ENCODE assay signal across 17 cellular contexts in the genomic region with DNA sequence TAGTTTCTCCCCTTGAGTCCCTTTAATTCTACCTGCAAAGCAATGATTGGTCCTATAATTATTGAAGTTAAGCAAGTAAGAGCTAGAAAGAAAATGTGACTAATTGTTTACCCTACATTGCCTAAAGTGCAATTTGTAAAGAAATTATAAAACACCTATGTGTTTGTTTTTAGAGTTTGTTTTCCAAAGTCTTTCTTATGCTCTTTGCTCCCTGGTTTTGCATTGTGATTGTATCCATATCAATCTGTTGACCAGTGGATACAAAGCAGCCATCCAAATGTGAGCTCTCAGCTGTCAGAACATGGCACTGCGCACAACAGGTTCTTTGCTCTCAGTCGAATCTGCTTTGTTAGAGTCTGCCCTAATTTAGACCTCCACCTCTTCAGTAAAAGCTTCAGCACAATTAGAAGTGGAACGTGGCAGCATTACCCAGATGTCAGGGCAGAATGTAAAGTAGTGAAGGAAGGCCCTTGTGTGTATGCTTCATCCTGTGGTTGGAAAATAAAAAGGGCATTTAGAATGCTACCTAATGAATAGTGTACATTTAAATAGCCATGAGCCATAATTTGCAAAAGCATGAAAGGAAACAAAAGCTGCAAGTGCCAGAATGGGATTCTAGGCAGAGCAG.
DNase-seq lines count a peak whose midpoint lies in the region; TF ChIP-seq lines count a peak whose summit lies in the region.
"Had no signal": no experiment of that assay in that cellular context is flagged by ENCODE, and none has a peak within 500 bp of the region (broad histone marks: within the 10 kb centered on the region; RNA-seq: fewer than 3 reads in every experiment).

No MANE protein-coding gene starts in this region.

- no peak overlapping the region for H3K27ac ChIP-seq in substantia nigra (ENCODE audit: low read depth, low read length, poor library complexity, severe bottlenecking)
- H3K27ac ChIP-seq: BLaER1 treated with 17β-estradiol and CSF1 and Interleukin-3, amounts not matched to agents 10 nM and 100 nM; GM23248; RWPE1 had no signal

- no peak for TF ChIP-seq CTCF in glutamatergic neuron (IDR thresholded peaks at IDR 0.05; ENCODE audit: partially characterized antibody, unreplicated experiment)

- no peaks in the 10 kb centered on the region for H3K9me3 ChIP-seq in HAP-1
- H3K9me3 ChIP-seq: BLaER1 treated with 17β-estradiol and CSF1 and Interleukin-3, amounts not matched to agents 10 nM and 100 nM had no signal

- peak overlapping the region; percentile 68 for H3K27ac Mint-ChIP-seq in glutamatergic neuron (ENCODE audit: unreplicated experiment)
- no peak overlapping the region for H3K27ac Mint-ChIP-seq in activated CD4-positive, alpha-beta memory T cell treated with anti-CD3 and anti-CD28 coated beads for 36 hours

- no peaks in the 10 kb centered on the region for H3K9me3 Mint-ChIP-seq in glutamatergic neuron (ENCODE audit: unreplicated experiment)
- no peaks in the 10 kb centered on the region for H3K9me3 Mint-ChIP-seq in activated CD4-positive, alpha-beta memory T cell treated with anti-CD3 and anti-CD28 coated beads for 36 hours
- H3K9me3 Mint-ChIP-seq: CD8-positive, alpha-beta memory T cell had no signal

- in situ Hi-C loops in HAP-1 (cut with MboI; ENCODE audit: low sequenced_read_pairs) = no loop called here

- H3K27me3 Mint-ChIP-seq in glutamatergic neuron (ENCODE audit: unreplicated experiment) = no peaks in the 10 kb centered on the region
- no peaks in the 10 kb centered on the region for H3K27me3 Mint-ChIP-seq in activated CD4-positive, alpha-beta memory T cell treated with anti-CD3 and anti-CD28 coated beads for 36 hours
- H3K27me3 Mint-ChIP-seq: CD8-positive, alpha-beta memory T cell had no signal

- no peaks in the 10 kb centered on the region for H3K27me3 ChIP-seq in HAP-1 (ENCODE audit: low read depth)
- H3K27me3 ChIP-seq: BLaER1 treated with 17β-estradiol and CSF1 and Interleukin-3, amounts not matched to agents 10 nM and 100 nM had no signal

- peaks cover 41% of the 10 kb centered on the region for H3K4me1 ChIP-seq in HAP-1

- H3K36me3 Mint-ChIP-seq in glutamatergic neuron (ENCODE audit: unreplicated experiment) = no peaks in the 10 kb centered on the region
- H3K36me3 Mint-ChIP-seq in activated CD4-positive, alpha-beta memory T cell treated with anti-CD3 and anti-CD28 coated beads for 36 hours = peaks cover 19% of the 10 kb centered on the region

- H3K4me3 ChIP-seq in HAP-1 = no peak overlapping the region
- H3K4me3 ChIP-seq: BLaER1 treated with 17β-estradiol and CSF1 and Interleukin-3, amounts not matched to agents 10 nM and 100 nM; GM23248 had no signal

- POLR2A ChIA-PET in activated CD4-positive, alpha-beta memory T cell treated with anti-CD3 and anti-CD28 coated beads for 36 hours (lab: Charles Lee) = interaction anchor here (1.3 kb wide), 1 partner anchor 99 kb away, joined by 4 read pairs; no protein-coding TSS in a partner anchor

- H3K36me3 ChIP-seq in HAP-1 (replicated peaks) = peaks cover 15% of the 10 kb centered on the region

- intact Hi-C loops in activated CD4-positive, alpha-beta memory T cell treated with anti-CD3 and anti-CD28 coated beads for 36 hours (cut with micrococcal nuclease) = no loop called here

- no peak overlapping the region for H3K4me3 Mint-ChIP-seq in glutamatergic neuron (ENCODE audit: unreplicated experiment)
- no peak overlapping the region for H3K4me3 Mint-ChIP-seq in activated CD4-positive, alpha-beta memory T cell treated with anti-CD3 and anti-CD28 coated beads for 36 hours
- H3K4me3 Mint-ChIP-seq: CD8-positive, alpha-beta memory T cell had no signal

- DNase-seq in HAP-1 (ENCODE audit: low spot score in 2 of 2) (peak; percentile 71 to 95), NCI-H1930 (lab: John Stamatoyannopoulos, UW) (peak; percentile 28 to 73), NCI-H69 (lab: John Stamatoyannopoulos, UW) (peak; percentile 77), glutamatergic neuron (no peak), H4 (ENCODE audit: low spot score) (no peak), substantia nigra (lab: John Stamatoyannopoulos, UW) (no peak)
- DNase-seq in activated CD4-positive, alpha-beta memory T cell treated with anti-CD3 and anti-CD28 coated beads for 36 hours = no peak
- DNase-seq: CD8-positive, alpha-beta memory T cell; GM23248; KBM-7; NCI-H1105 treated with DMSO at 0.1 percent for 48 hours; NCI-H187 treated with DMSO at 0.1 percent for 48 hours; NCI-H748 treated with DMSO at 0.1 percent for 48 hours; OCI-M1; SIG-M5 had no signal

- CTCF ChIA-PET in activated CD4-positive, alpha-beta memory T cell treated with anti-CD3 and anti-CD28 coated beads for 36 hours (lab: Charles Lee) = interaction anchor here (1.1 kb wide), 1 partner anchor 29 kb away, joined by 4 read pairs; no protein-coding TSS in a partner anchor

- H3K4me1 Mint-ChIP-seq in glutamatergic neuron (ENCODE audit: low read depth, unreplicated experiment) = peaks cover 21% of the 10 kb centered on the region
- H3K4me1 Mint-ChIP-seq in activated CD4-positive, alpha-beta memory T cell treated with anti-CD3 and anti-CD28 coated beads for 36 hours (ENCODE audit: low read depth) = peaks cover 4% of the 10 kb centered on the region

Comparison
In these comparisons a context has a peak if more than half of its experiments do, and no peak if none do; other contexts are left out.
1. DNase-seq: peak in HAP-1 (2 of 2), NCI-H1930 (2 of 2) and NCI-H69 (single experiment); none in glutamatergic neuron (single experiment), activated CD4-positive, alpha-beta memory T cell treated with anti-CD3 and anti-CD28 coated beads for 36 hours (single experiment), H4 (single experiment) and substantia nigra (0 of 49).